11 cellular contexts compared by ENCODE assay signal in genomic region chr11:84398017-84398626, GRCh38.
DNase-seq lines count a peak whose midpoint lies in the region; ATAC-seq and TF ChIP-seq lines count a peak whose summit lies in the region.
"Had no signal": no experiment of that assay in that cellular context is flagged by ENCODE, and none has a peak within 500 bp of the region (broad histone marks: within the 10 kb centered on the region; RNA-seq: fewer than 3 reads in every experiment).

No MANE protein-coding gene starts in this region.

- H3K27ac Mint-ChIP-seq in neural progenitor cell (no peak overlapping the region), HFFc6 (no peak overlapping the region)

- peak overlapping the region; percentile 9 for H2AFZ ChIP-seq in neural progenitor cell (replicated peaks)

- H3K27me3 Mint-ChIP-seq in neural progenitor cell (ENCODE audit: insufficient read depth, low read depth) (no peaks in the 10 kb centered on the region), HFFc6 (ENCODE audit: insufficient read depth) (no peaks in the 10 kb centered on the region)
- H3K27me3 Mint-ChIP-seq: central memory CD8-positive, alpha-beta T cell had no signal

- TF ChIP-seq CTCF in GM12872 (IDR thresholded peaks at IDR 0.05; ENCODE audit: insufficient read depth, low read depth, low read length) (peak; percentile 33; the same call in 1 of the 3 replicates), neural progenitor cell (IDR thresholded peaks at IDR 0.05) (peak; percentile 73), HFFc6 (IDR thresholded peaks at IDR 0.05) (no peak; the same call in 1 of the 2 replicates)

- no peak for ATAC-seq in stimulated activated naive CD8-positive, alpha-beta T cell treated with anti-CD3 and anti-CD28 coated beads, Interleukin-15, Interleukin-2, amounts not matched to agents 100 U/mL and 50 U/mL, for 24 hours
- ATAC-seq in HG02852 (IDR thresholded peaks at IDR 0.05; ENCODE audit: unreplicated experiment), result no peak

- H4K20me1 ChIP-seq in neural progenitor cell (ENCODE audit: low read depth), result no peaks in the 10 kb centered on the region

- H3K36me3 ChIP-seq in neural progenitor cell, result no peaks in the 10 kb centered on the region
- H3K36me3 ChIP-seq: neutrophil had no signal

- H3K9me3 Mint-ChIP-seq in neural progenitor cell (no peaks in the 10 kb centered on the region), HFFc6 (peaks cover 26% of the 10 kb centered on the region)

- H3K4me1 ChIP-seq in neural progenitor cell, result peaks cover 13% of the 10 kb centered on the region

- H3F3A ChIP-seq in neural progenitor cell (ENCODE audit: low read depth), result no peaks in the 10 kb centered on the region

- H3K9me3 ChIP-seq in neural progenitor cell (ENCODE audit: low read depth), result no peaks in the 10 kb centered on the region
- H3K9me3 ChIP-seq: neutrophil had no signal

- H3K4me1 Mint-ChIP-seq in neural progenitor cell (no peaks in the 10 kb centered on the region), HFFc6 (ENCODE audit: low read depth) (no peaks in the 10 kb centered on the region)
- H3K4me1 Mint-ChIP-seq: central memory CD8-positive, alpha-beta T cell had no signal

- no peak overlapping the region for H3K4me3 Mint-ChIP-seq in neural progenitor cell
- no peak overlapping the region for H3K4me3 Mint-ChIP-seq in HFFc6
- H3K4me3 Mint-ChIP-seq: central memory CD8-positive, alpha-beta T cell had no signal

- H3K9ac ChIP-seq in neural progenitor cell, result no peak overlapping the region

- DNase-seq in NCI-H1436 treated with DMSO at 0.1 percent for 48 hours (lab: John Stamatoyannopoulos, UW) (peak; percentile 43), astrocyte of the hippocampus (ENCODE audit: low read depth, low spot score) (peak; percentile 29), neural progenitor cell (ENCODE audit: low spot score) (peak; percentile 47), HFFc6 (no peak)
- no peak for DNase-seq in stimulated activated naive CD8-positive, alpha-beta T cell treated with anti-CD3 and anti-CD28 coated beads, Interleukin-15, Interleukin-2, amounts not matched to agents 100 U/mL and 50 U/mL, for 24 hours
- DNase-seq in activated CD4-positive, alpha-beta T cell treated with anti-CD3 and anti-CD28 coated beads for 4 hours, result no peak

- no peak overlapping the region for H3K4me2 ChIP-seq in neural progenitor cell

- H3K27me3 ChIP-seq in neural progenitor cell, result no peaks in the 10 kb centered on the region
- H3K27me3 ChIP-seq: neutrophil had no signal

- H3K79me2 ChIP-seq in neural progenitor cell (ENCODE audit: low read depth), result no peaks in the 10 kb centered on the region

- no peak overlapping the region for H3K27ac ChIP-seq in neural progenitor cell
- H3K27ac ChIP-seq: neutrophil, SK-N-MC had no signal

- H3K4me3 ChIP-seq in neural progenitor cell, result no peak overlapping the region
- H3K4me3 ChIP-seq: SK-N-MC had no signal

- no peaks in the 10 kb centered on the region for H3K36me3 Mint-ChIP-seq in neural progenitor cell
- H3K36me3 Mint-ChIP-seq in HFFc6 (ENCODE audit: low read depth), result no peaks in the 10 kb centered on the region

Comparison
In these comparisons a context has a peak if more than half of its experiments do, and no peak if none do; other contexts are left out.
1. DNase-seq: peak in NCI-H1436 treated with DMSO at 0.1 percent for 48 hours (single experiment), astrocyte of the hippocampus (single experiment) and neural progenitor cell (single experiment); none in HFFc6 (single experiment), stimulated activated naive CD8-positive, alpha-beta T cell treated with anti-CD3 and anti-CD28 coated beads, Interleukin-15, Interleukin-2, amounts not matched to agents 100 U/mL and 50 U/mL, for 24 hours (single experiment) and activated CD4-positive, alpha-beta T cell treated with anti-CD3 and anti-CD28 coated beads for 4 hours (0 of 2).